16 cellular contexts compared by ENCODE assay signal in the genomic region with DNA sequence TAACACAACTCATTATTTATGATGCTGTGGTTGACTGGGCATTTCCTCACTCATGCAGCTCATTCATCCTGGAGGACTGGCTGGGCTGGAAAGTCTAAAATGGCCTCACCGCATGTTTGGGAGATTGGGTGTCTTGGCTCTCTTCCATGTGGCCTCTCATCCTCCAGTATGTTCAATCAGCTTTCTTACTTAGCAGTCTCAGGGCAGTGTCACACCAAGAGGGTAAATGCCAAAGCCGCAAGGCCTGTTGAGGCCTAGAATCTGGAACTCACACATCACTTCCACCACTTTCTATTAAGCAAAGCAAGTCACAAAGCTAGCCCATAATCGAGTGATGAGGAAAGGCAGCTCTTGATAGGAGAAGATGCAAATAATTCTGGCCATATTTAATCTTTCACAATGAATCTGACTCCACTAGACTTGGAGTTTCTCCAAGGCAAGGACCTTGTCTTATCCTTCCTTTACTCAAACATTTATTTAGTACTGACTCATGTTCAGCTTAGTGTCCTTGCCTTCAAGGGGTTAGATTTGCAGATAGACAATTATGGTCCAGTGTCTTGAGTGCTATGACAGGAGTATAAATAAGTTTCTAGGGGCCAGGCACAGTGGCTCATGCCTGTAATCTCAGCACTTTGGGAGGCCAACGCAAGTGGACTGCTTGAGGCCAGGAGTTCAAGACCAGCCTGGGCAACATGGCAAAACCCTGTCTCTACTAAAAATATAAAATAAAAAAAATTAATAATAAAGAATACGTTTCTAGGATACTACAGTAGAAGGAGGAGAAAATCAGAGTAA. TPM values are rescaled to one million over a fixed set of nuclear protein-coding genes. Genes with fewer than 3 reads are reported as not detected.
DNase-seq lines count a peak whose midpoint lies in the region; ATAC-seq and TF ChIP-seq lines count a peak whose summit lies in the region.
"Had no signal": no experiment of that assay in that cellular context is flagged by ENCODE, and none has a peak within 500 bp of the region (broad histone marks: within the 10 kb centered on the region; RNA-seq: fewer than 3 reads in every experiment).

No MANE protein-coding gene starts in this region.

- H3K9me3 ChIP-seq in Panc1 (ENCODE audit: control insufficient read depth, insufficient read depth, low read depth, low read length) = no peaks in the 10 kb centered on the region
- H3K9me3 ChIP-seq: right lobe of liver, vagina had no signal

- POLR2A ChIA-PET in Panc1 (lab: Charles Lee) = interaction anchor here (1.5 kb wide), 1 partner anchor 45 kb away, joined by 3 read pairs; a partner anchor contains a TSS

- ATAC-seq in Panc1 = no peak
- no peak for ATAC-seq in HG02973 (IDR thresholded peaks at IDR 0.05; ENCODE audit: unreplicated experiment)
- ATAC-seq in sciatic nerve = no peak
- ATAC-seq: right lobe of liver; stimulated activated naive CD8-positive, alpha-beta T cell treated with anti-CD3 and anti-CD28 coated beads, Interleukin-15, Interleukin-2, amounts not matched to agents 100 U/mL and 50 U/mL, for 24 hours had no signal

- TF ChIP-seq CTCF in Panc1 (IDR thresholded peaks at IDR 0.05) = no peak
- no peak for TF ChIP-seq CTCF in epithelial cell of proximal tubule (conservative IDR thresholded peaks at IDR 0.05; ENCODE audit: low read depth, low read length)
- no peak for TF ChIP-seq CTCF in retinal pigment epithelial cell (conservative IDR thresholded peaks at IDR 0.05; ENCODE audit: low read depth, low read length)

- BruUV-seq in Panc1 (replicated peaks; lab: Mats Ljungman, UMichigan) = no TSS peak

- peaks cover 6% of the 10 kb centered on the region for H3K4me1 ChIP-seq in Panc1 (ENCODE audit: control insufficient read depth, insufficient read depth, low read length)

- no peak overlapping the region for H3K27ac ChIP-seq in Panc1 (ENCODE audit: low read length)
- H3K27ac ChIP-seq: cardiac muscle cell, neural progenitor cell, right lobe of liver, vagina had no signal

- in situ Hi-C loops in Panc1 (cut with HindIII; ENCODE audit: low pct_unique_long_range_greater_than_20kb, low sequenced_read_pairs) = no loop called here

- DNase-seq in GM03348 (ENCODE audit: low spot score) (peak; percentile 77), Panc1 (ENCODE audit: low read depth, low spot score) (peak; percentile 89), epithelial cell of proximal tubule (ENCODE audit: low read depth) (peak; percentile 74), retinal pigment epithelial cell (ENCODE audit: low read depth) (peak; percentile 14), sciatic nerve (ENCODE audit: low spot score) (no peak), NK-92 (lab: John Stamatoyannopoulos, UW; ENCODE audit: unreplicated experiment) (no peak)
- DNase-seq: activated CD8-positive, alpha-beta memory T cell treated with anti-CD3 and anti-CD28 coated beads for 24 hours; activated gamma-delta T cell; Kasumi-1; right lobe of liver; stimulated activated naive CD8-positive, alpha-beta T cell treated with anti-CD3 and anti-CD28 coated beads, Interleukin-15, Interleukin-2, amounts not matched to agents 100 U/mL and 50 U/mL, for 24 hours had no signal

- peaks cover 5% of the 10 kb centered on the region for H3K36me3 ChIP-seq in Panc1 (ENCODE audit: control insufficient read depth, insufficient read depth, low read length)
- H3K36me3 ChIP-seq: cardiac muscle cell, neural progenitor cell, right lobe of liver, vagina had no signal

- intact Hi-C loops in Panc1 (cut with micrococcal nuclease; ENCODE audit: unreplicated experiment) (no loop called here), sciatic nerve (cut with DNase I) (no loop called here)

- CTCF ChIA-PET in Panc1 (lab: Charles Lee) = no interaction called here

- H3K4me3 ChIP-seq in Panc1 (ENCODE audit: low read depth in 2 of 2, low read length in 2 of 2) (no peak overlapping the region), epithelial cell of proximal tubule (ENCODE audit: low read depth, low read length) (no peak overlapping the region), retinal pigment epithelial cell (ENCODE audit: low read length) (no peak overlapping the region)
- H3K4me3 ChIP-seq: cardiac muscle cell, lung, neural progenitor cell, right lobe of liver, vagina had no signal

- H3K27me3 ChIP-seq in Panc1 (ENCODE audit: control insufficient read depth, insufficient read depth, low read length) = no peaks in the 10 kb centered on the region
- H3K27me3 ChIP-seq: cardiac muscle cell, right lobe of liver, vagina had no signal

RNA-seq across cellular contexts. Expression of a gene that starts 45.1 kb away (rescaled TPM):
- total RNA-seq in Panc1 (2021; ENCODE audit: unreplicated experiment) (22.9 TPM), epithelial cell of proximal tubule (6.3 and 9.3 TPM in 2 replicates), sciatic nerve (12.5 TPM)
- polyA plus RNA-seq in Panc1 (2012; ENCODE audit: insufficient read length) = 47.9 TPM

RNA-seq across cellular contexts. Expression of a gene that starts 45.4 kb away (rescaled TPM):
- total RNA-seq in Panc1 (2021; ENCODE audit: unreplicated experiment) = 2.8 TPM
- polyA plus RNA-seq in Panc1 (2012; ENCODE audit: insufficient read length) = 4.5 TPM
- total RNA-seq in epithelial cell of proximal tubule = not detected in 2 replicates
- total RNA-seq in sciatic nerve = 3.9 TPM
- total RNA-seq: vagina had no signal

Comparison
In these comparisons a context has a peak if more than half of its experiments do, and no peak if none do; other contexts are left out.
1. DNase-seq: peak in GM03348 (single experiment), Panc1 (single experiment), epithelial cell of proximal tubule (single experiment) and retinal pigment epithelial cell (single experiment); none in sciatic nerve (single experiment) and NK-92 (single experiment).